In genomic region chr15:71306538-71306937, GRCh38 we compare ENCODE assay signal across 20 cellular contexts.
DNase-seq lines count a peak whose midpoint lies in the region; ATAC-seq, FAIRE-seq and TF ChIP-seq lines count a peak whose summit lies in the region.
"Had no signal": no experiment of that assay in that cellular context is flagged by ENCODE, and none has a peak within 500 bp of the region (broad histone marks: within the 10 kb centered on the region; RNA-seq: fewer than 3 reads in every experiment).

No MANE protein-coding gene starts in this region.

- no peak overlapping the region for H3K4me2 ChIP-seq in A549
- no peak overlapping the region for H3K4me2 ChIP-seq in IMR-90 (ENCODE audit: low read depth, low read length)
- H3K4me2 ChIP-seq in K562 (ENCODE audit: insufficient read depth, low read length): no peak overlapping the region
- no peak overlapping the region for H3K4me2 ChIP-seq in mesendoderm (ENCODE audit: low read length)
- H3K4me2 ChIP-seq: BLaER1 treated with 17β-estradiol and CSF1 and Interleukin-3, amounts not matched to agents 10 nM and 100 nM had no signal

- no peak overlapping the region for H4K5ac ChIP-seq in IMR-90 (ENCODE audit: low read depth, low read length)
- H4K5ac ChIP-seq in mesendoderm (ENCODE audit: low read length): no peak overlapping the region

- H3K4ac ChIP-seq in IMR-90 (ENCODE audit: low read depth, low read length) (no peak overlapping the region), mesendoderm (ENCODE audit: low read depth, low read length) (no peak overlapping the region)

- H3K27ac ChIP-seq in A549 (peak overlapping the region in 1 of 2 experiments; percentile 38; a peak in 1 of 6 replicates), IMR-90 (ENCODE audit: insufficient read depth, low read length) (no peak overlapping the region), K562 (ENCODE audit: extremely low read depth, low read depth, low read length) (no peak overlapping the region), heart left ventricle (no peak overlapping the region), mesendoderm (ENCODE audit: low read depth, low read length) (no peak overlapping the region)
- H3K27ac ChIP-seq: 22Rv1; BLaER1 treated with 17β-estradiol and CSF1 and Interleukin-3, amounts not matched to agents 10 nM and 100 nM; C4-2B had no signal

- in situ Hi-C loops in IMR-90 (cut with MboI; ENCODE audit: low sequenced_read_pairs): no loop called here
- in situ Hi-C loops in K562 (cut with MboI): no loop called here

- no peak overlapping the region; the same call in 1 of the 2 replicates for H2AK5ac ChIP-seq in IMR-90 (ENCODE audit: low read depth, low read length)
- no peak overlapping the region for H2AK5ac ChIP-seq in mesendoderm (ENCODE audit: low read length)

- peaks cover 19 to 53% of the 10 kb centered on the region in 2 experiments for H3K79me1 ChIP-seq in IMR-90 (ENCODE audit: low read depth in 1 of 2, low read length in 2 of 2)
- H3K79me1 ChIP-seq in mesendoderm (ENCODE audit: low read length): no peaks in the 10 kb centered on the region

- H3K4me3 ChIP-seq in A549 (no peak overlapping the region), IMR-90 (ENCODE audit: insufficient read depth, low read depth, low read length) (no peak overlapping the region), K562 (no peak overlapping the region), heart left ventricle (no peak overlapping the region), mesendoderm (ENCODE audit: low read length) (no peak overlapping the region)
- H3K4me3 ChIP-seq: BLaER1 treated with 17β-estradiol and CSF1 and Interleukin-3, amounts not matched to agents 10 nM and 100 nM had no signal

- no peak overlapping the region for H3K14ac ChIP-seq in IMR-90 (replicated peaks; ENCODE audit: low read depth, low read length)

- H3K36me3 ChIP-seq in IMR-90 (ENCODE audit: control insufficient read depth, insufficient read depth, low read length) (peaks cover 2% of the 10 kb centered on the region; the same call in 1 of the 2 replicates), K562 (ENCODE audit: control insufficient read depth, insufficient read depth, low read length) (no peaks in the 10 kb centered on the region), heart left ventricle (no peaks in the 10 kb centered on the region), mesendoderm (ENCODE audit: control insufficient read depth, insufficient read depth, low read length) (no peaks in the 10 kb centered on the region)
- H3K36me3 ChIP-seq: BLaER1 treated with 17β-estradiol and CSF1 and Interleukin-3, amounts not matched to agents 10 nM and 100 nM had no signal

- H3K56ac ChIP-seq in IMR-90 (ENCODE audit: extremely low read depth, insufficient read depth, low read length) (no peak overlapping the region), mesendoderm (ENCODE audit: low read length) (no peak overlapping the region)

- no peak overlapping the region for H2AK9ac ChIP-seq in IMR-90 (replicated peaks; ENCODE audit: low read depth, low read length, poor library complexity)

- no peak for DNase-seq in A549 (ENCODE audit: low read depth in 1 of 2, low spot score in 1 of 2)
- DNase-seq in IMR-90: no peak
- DNase-seq in K562 (ENCODE audit: extremely low read depth in 1 of 4, low spot score in 3 of 4): no peak
- DNase-seq in heart left ventricle: no peak
- DNase-seq in mesendoderm: no peak
- DNase-seq: ACHN; AML-193; Caco-2; Calu3; CD4-positive, alpha-beta T cell; CD8-positive, alpha-beta T cell; DMS79 treated with DMSO at 0.1 percent for 48 hours; GF-D8 had no signal

- TF ChIP-seq EP300 in A549 (IDR thresholded peaks at IDR 0.05) (no peak), K562 (IDR thresholded peaks at IDR 0.05; ENCODE audit: low read length) (no peak)

- FAIRE-seq in A549 (lab: Jason Lieb, UNC) (peak; percentile 92), K562 (lab: Jason Lieb, UNC) (no peak)
- FAIRE-seq: D721Med, G401.6, GM12891, GM19239 had no signal

- H3K79me2 ChIP-seq in K562 (ENCODE audit: control insufficient read depth, insufficient read depth, low read length) (no peaks in the 10 kb centered on the region), mesendoderm (ENCODE audit: control insufficient read depth, insufficient read depth, low read length) (no peaks in the 10 kb centered on the region)

- TF ChIP-seq RAD21 in A549 (conservative IDR thresholded peaks at IDR 0.05 in 1 of 2, IDR thresholded peaks at IDR 0.05 in 1 of 2): no peak
- no peak for TF ChIP-seq RAD21 in IMR-90 (IDR thresholded peaks at IDR 0.05; ENCODE audit: low read length)
- no peak for TF ChIP-seq RAD21 in K562 (CRISPR knock-in tag; conservative IDR thresholded peaks at IDR 0.05 in 1 of 2, IDR thresholded peaks at IDR 0.05 in 1 of 2)

- no peak overlapping the region for H2BK20ac ChIP-seq in IMR-90 (ENCODE audit: low read depth, low read length)

- H3K9me1 ChIP-seq in IMR-90 (ENCODE audit: insufficient read depth, low read length): peaks cover 18% of the 10 kb centered on the region
- H3K9me1 ChIP-seq in K562 (ENCODE audit: control insufficient read depth, insufficient read depth, low read length): no peaks in the 10 kb centered on the region

- H3K27me3 ChIP-seq in IMR-90 (ENCODE audit: control insufficient read depth, insufficient read depth, low read length) (no peaks in the 10 kb centered on the region), K562 (ENCODE audit: control insufficient read depth in 2 of 2, insufficient read depth in 2 of 2, low read length in 2 of 2) (no peaks in the 10 kb centered on the region), heart left ventricle (no peaks in the 10 kb centered on the region), mesendoderm (ENCODE audit: insufficient read depth, low read length, poor library complexity) (no peaks in the 10 kb centered on the region)
- H3K27me3 ChIP-seq: BLaER1 treated with 17β-estradiol and CSF1 and Interleukin-3, amounts not matched to agents 10 nM and 100 nM had no signal

- intact Hi-C loops in IMR-90 (cut with micrococcal nuclease) (no loop called here), K562 (cut with micrococcal nuclease) (no loop called here), heart left ventricle (cut with DNase I) (no loop called here)

- H3K4me1 ChIP-seq in A549 (peaks cover 8% of the 10 kb centered on the region; the same call in 2 of the 3 replicates), IMR-90 (ENCODE audit: control insufficient read depth, insufficient read depth, low read length) (peaks cover 22% of the 10 kb centered on the region), K562 (replicated peaks in 1 of 2; ENCODE audit: control insufficient read depth in 2 of 2, insufficient read depth in 2 of 2, low read length in 2 of 2) (no peaks in the 10 kb centered on the region), heart left ventricle (peaks cover 0 to 28% (median 11%) of the 10 kb centered on the region in 12 donors), mesendoderm (ENCODE audit: control insufficient read depth, low read depth, low read length) (no peaks in the 10 kb centered on the region)
- H3K4me1 ChIP-seq: BLaER1 treated with 17β-estradiol and CSF1 and Interleukin-3, amounts not matched to agents 10 nM and 100 nM; Caco-2 had no signal

- H4K20me1 ChIP-seq in IMR-90 (ENCODE audit: insufficient read depth, low read length) (no peaks in the 10 kb centered on the region), K562 (replicated peaks; ENCODE audit: control insufficient read depth, insufficient read depth, low read length) (no peaks in the 10 kb centered on the region)
- H4K20me1 ChIP-seq: BLaER1 treated with 17β-estradiol and CSF1 and Interleukin-3, amounts not matched to agents 10 nM and 100 nM had no signal

- no peak overlapping the region for H2AFZ ChIP-seq in IMR-90 (replicated peaks; ENCODE audit: low read length, poor library complexity)
- no peak overlapping the region for H2AFZ ChIP-seq in K562 (ENCODE audit: low read depth, low read length)

- H2BK15ac ChIP-seq in IMR-90 (ENCODE audit: low read depth, low read length) (no peak overlapping the region), mesendoderm (replicated peaks; ENCODE audit: low read depth) (no peak overlapping the region)

- H3K18ac ChIP-seq in IMR-90 (ENCODE audit: low read depth, low read length) (no peak overlapping the region; the same call in 1 of the 2 replicates), mesendoderm (ENCODE audit: low read length) (no peak overlapping the region)

- no peak overlapping the region for H4K91ac ChIP-seq in IMR-90 (ENCODE audit: insufficient read depth, low read depth, low read length)

- no peak for TF ChIP-seq POLR2A in A549 (IDR thresholded peaks at IDR 0.05; ENCODE audit: low read length)
- TF ChIP-seq POLR2A in IMR-90 (IDR thresholded peaks at IDR 0.05; ENCODE audit: low read depth, low read length): no peak
- TF ChIP-seq POLR2A in K562 (conservative IDR thresholded peaks at IDR 0.05): no peak
- TF ChIP-seq POLR2A in heart left ventricle (IDR thresholded peaks at IDR 0.05): no peak

- H4K8ac ChIP-seq in IMR-90 (ENCODE audit: low read depth in 2 of 2, low read length in 2 of 2): no peak overlapping the region
- H4K8ac ChIP-seq in mesendoderm (ENCODE audit: low read depth, low read length): no peak overlapping the region

- no peak overlapping the region for H3K23ac ChIP-seq in IMR-90 (ENCODE audit: low read depth, low read length)
- no peak overlapping the region for H3K23ac ChIP-seq in mesendoderm (ENCODE audit: low read length)

- POLR2A ChIA-PET in A549 (lab: Yijun Ruan, JAX): no interaction called here
- POLR2A ChIA-PET in IMR-90 (lab: Charles Lee; ENCODE audit: unreplicated experiment): no interaction called here
- POLR2A ChIA-PET in K562 (lab: Yijun Ruan, JAX): no interaction called here

- TF ChIP-seq CTCF in A549 (IDR thresholded peaks at IDR 0.05) (no peak), IMR-90 (conservative IDR thresholded peaks at IDR 0.05; ENCODE audit: low read depth, low read length) (no peak), K562 (IDR thresholded peaks at IDR 0.05 in 2 of 3, conservative IDR thresholded peaks at IDR 0.05 in 1 of 3; ENCODE audit: insufficient read depth in 2 of 3, low read depth in 1 of 3, low read length in 3 of 3) (no peak), heart left ventricle (IDR thresholded peaks at IDR 0.05) (no peak)

- H2BK120ac ChIP-seq in IMR-90 (ENCODE audit: low read depth, low read length) (0 out of 2 replicates have a peak overlapping the region, but pooled peaks have one; percentile 28), mesendoderm (ENCODE audit: low read depth, low read length) (no peak overlapping the region)

- dilution Hi-C loops in IMR-90 (cut with HindIII; ENCODE audit: low sequenced_read_pairs, unreplicated experiment): no loop called here

- CTCF ChIA-PET in A549 (lab: Yijun Ruan, JAX) (interaction anchor here (1.3 kb wide), 1 partner anchor 92 kb away, joined by 3 read pairs; no protein-coding TSS in a partner anchor), IMR-90 (lab: Yijun Ruan, JAX) (no interaction called here), K562 (lab: Yijun Ruan, JAX; ENCODE audit: low intra/inter-chr PET ratio) (no interaction called here)

- BruUV-seq in IMR-90 (replicated peaks; lab: Mats Ljungman, UMichigan): no TSS peak
- BruUV-seq in K562 (replicated peaks; lab: Mats Ljungman, UMichigan): no TSS peak

- ATAC-seq in A549 (no peak), IMR-90 (ENCODE audit: low read depth) (no peak), K562 (no peak), heart left ventricle (no peak)
- ATAC-seq: CD8-positive, alpha-beta T cell had no signal

- H3K9me3 ChIP-seq in A549 (no peaks in the 10 kb centered on the region), IMR-90 (ENCODE audit: control insufficient read depth, insufficient read depth, low read length) (no peaks in the 10 kb centered on the region; the same call in 1 of the 2 replicates), K562 (replicated peaks; ENCODE audit: control insufficient read depth, insufficient read depth, low read depth, low read length) (no peaks in the 10 kb centered on the region), heart left ventricle (no peaks in the 10 kb centered on the region)
- H3K9me3 ChIP-seq: Caco-2 had no signal

- H2BK5ac ChIP-seq in IMR-90 (ENCODE audit: low read depth, low read length, poor library complexity, severe bottlenecking): no peak overlapping the region
- no peak overlapping the region for H2BK5ac ChIP-seq in mesendoderm (ENCODE audit: low read length)

- H3K9ac ChIP-seq in IMR-90 (ENCODE audit: low read depth, low read length) (no peak overlapping the region), K562 (ENCODE audit: insufficient read depth in 1 of 2, low read depth in 2 of 2, low read length in 2 of 2) (no peak overlapping the region), mesendoderm (ENCODE audit: low read length) (no peak overlapping the region)
- H3K9ac ChIP-seq: BLaER1 treated with 17β-estradiol and CSF1 and Interleukin-3, amounts not matched to agents 10 nM and 100 nM had no signal
